ENCODE assay signal across 1 cellular context in the genomic region with DNA sequence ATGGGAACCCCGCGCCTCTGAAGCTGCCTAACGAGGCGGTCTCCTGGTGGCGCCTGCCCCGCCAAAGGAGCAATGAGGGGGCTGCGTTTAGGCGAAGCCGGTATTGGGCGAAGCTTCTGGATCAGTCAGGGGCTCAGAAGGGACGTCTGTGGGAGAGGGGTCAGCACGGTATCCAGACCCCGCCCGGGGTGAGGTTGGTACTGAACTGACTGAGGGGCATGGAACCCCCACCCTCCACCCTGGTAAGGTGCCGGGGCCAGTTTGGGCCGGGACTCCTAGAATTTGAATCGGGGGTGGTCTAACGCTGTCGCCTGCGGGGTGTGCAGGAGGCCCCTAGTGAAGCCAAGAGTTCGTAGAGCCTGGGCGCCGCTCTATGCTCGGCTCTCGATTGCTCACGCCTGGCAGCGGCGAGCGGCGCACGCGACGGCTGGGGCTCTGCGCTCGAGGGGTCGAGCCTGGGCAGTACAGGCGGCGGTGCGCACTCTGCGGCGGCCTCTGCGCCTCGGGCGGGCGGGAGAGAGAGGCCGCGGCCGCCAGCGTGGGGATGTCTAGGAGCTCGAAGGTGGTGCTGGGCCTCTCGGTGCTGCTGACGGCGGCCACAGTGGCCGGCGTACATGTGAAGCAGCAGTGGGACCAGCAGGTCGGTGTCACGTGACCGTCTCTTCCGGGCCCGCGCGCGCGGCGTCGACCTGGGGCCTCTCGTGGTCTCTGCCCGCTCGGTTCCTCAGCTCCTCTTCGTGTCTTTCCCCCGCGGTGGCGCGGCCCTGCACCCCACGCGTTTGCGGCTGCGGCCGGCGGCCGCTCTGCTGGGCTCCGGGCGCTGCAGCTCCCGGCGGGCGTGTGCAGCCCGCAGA.
TF ChIP-seq lines count a peak whose summit lies in the region.

A gene with protein sequence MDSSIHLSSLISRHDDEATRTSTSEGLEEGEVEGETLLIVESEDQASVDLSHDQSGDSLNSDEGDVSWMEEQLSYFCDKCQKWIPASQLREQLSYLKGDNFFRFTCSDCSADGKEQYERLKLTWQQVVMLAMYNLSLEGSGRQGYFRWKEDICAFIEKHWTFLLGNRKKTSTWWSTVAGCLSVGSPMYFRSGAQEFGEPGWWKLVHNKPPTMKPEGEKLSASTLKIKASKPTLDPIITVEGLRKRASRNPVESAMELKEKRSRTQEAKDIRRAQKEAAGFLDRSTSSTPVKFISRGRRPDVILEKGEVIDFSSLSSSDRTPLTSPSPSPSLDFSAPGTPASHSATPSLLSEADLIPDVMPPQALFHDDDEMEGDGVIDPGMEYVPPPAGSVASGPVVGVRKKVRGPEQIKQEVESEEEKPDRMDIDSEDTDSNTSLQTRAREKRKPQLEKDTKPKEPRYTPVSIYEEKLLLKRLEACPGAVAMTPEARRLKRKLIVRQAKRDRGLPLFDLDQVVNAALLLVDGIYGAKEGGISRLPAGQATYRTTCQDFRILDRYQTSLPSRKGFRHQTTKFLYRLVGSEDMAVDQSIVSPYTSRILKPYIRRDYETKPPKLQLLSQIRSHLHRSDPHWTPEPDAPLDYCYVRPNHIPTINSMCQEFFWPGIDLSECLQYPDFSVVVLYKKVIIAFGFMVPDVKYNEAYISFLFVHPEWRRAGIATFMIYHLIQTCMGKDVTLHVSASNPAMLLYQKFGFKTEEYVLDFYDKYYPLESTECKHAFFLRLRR (plus strand): TSS at position 452 of the 854 bp plus-strand sequence. CDS start 4,798 bp downstream, outside the sequence.
TSS of gene PET117 (plus strand) at position 452 of the 854 bp plus-strand sequence. CDS start at position 545, 93 bp downstream.

TF ChIP-seq in HEK293, 187 proteins besides CTCF, POLR2A, EP300 and RAD21 (continued from another document and continues in another):
- TF ChIP-seq PRDM2 (tag by site-specific recombination; IDR thresholded peaks at IDR 0.05; ENCODE audit: borderline replicate concordance) (no peak), TRIM28 (IDR thresholded peaks at IDR 0.05; ENCODE audit: borderline replicate concordance, low read length) (peak; percentile 22; the same call in 1 of the 2 replicates), ZNF610 (tag by site-specific recombination; IDR thresholded peaks at IDR 0.05; ENCODE audit: borderline replicate concordance) (peak; percentile 85; the same call in 1 of the 2 replicates), OVOL3 (tag by site-specific recombination; IDR thresholded peaks at IDR 0.05) (no peak), SP7 (tag by site-specific recombination; IDR thresholded peaks at IDR 0.05) (no peak; the same call in none of the 2 replicates), ZNF174 (tag by site-specific recombination; IDR thresholded peaks at IDR 0.05) (no peak), ZSCAN5A (tag by site-specific recombination; IDR thresholded peaks at IDR 0.05) (peak; percentile 66; the same call in 1 of the 2 replicates), KLF8 (tag by site-specific recombination; IDR thresholded peaks at IDR 0.05) (peak; percentile 64; the same call in 1 of the 2 replicates), ZIC2 (tag by site-specific recombination; IDR thresholded peaks at IDR 0.05) (peak; percentile 12; the same call in 1 of the 2 replicates), KLF10 (tag by site-specific recombination; IDR thresholded peaks at IDR 0.05) (no peak), ZNF311 (tag by site-specific recombination; IDR thresholded peaks at IDR 0.05; ENCODE audit: borderline replicate concordance) (no peak), KLF9 (tag by site-specific recombination; IDR thresholded peaks at IDR 0.05; ENCODE audit: low read depth) (no peak), ZXDB (tag by site-specific recombination; IDR thresholded peaks at IDR 0.05) (peak; percentile 72), ZNF521 (tag by site-specific recombination; IDR thresholded peaks at IDR 0.05) (no peak), ZNF211 (tag by site-specific recombination; IDR thresholded peaks at IDR 0.05; ENCODE audit: low read depth) (no peak), ZNF146 (tag by site-specific recombination; IDR thresholded peaks at IDR 0.05) (no peak), YY1 (tag by site-specific recombination; IDR thresholded peaks at IDR 0.05) (0 out of 2 replicates have a peak, but pooled peaks have one; percentile 42), ZBTB17 (tag by site-specific recombination; IDR thresholded peaks at IDR 0.05) (peak; percentile 96), HOXD13 (CRISPR knock-in tag; IDR thresholded peaks at IDR 0.05; ENCODE audit: borderline replicate concordance) (no peak), ZNF664 (tag by site-specific recombination; IDR thresholded peaks at IDR 0.05) (no peak)
- TF ChIP-seq, protein P1, sequence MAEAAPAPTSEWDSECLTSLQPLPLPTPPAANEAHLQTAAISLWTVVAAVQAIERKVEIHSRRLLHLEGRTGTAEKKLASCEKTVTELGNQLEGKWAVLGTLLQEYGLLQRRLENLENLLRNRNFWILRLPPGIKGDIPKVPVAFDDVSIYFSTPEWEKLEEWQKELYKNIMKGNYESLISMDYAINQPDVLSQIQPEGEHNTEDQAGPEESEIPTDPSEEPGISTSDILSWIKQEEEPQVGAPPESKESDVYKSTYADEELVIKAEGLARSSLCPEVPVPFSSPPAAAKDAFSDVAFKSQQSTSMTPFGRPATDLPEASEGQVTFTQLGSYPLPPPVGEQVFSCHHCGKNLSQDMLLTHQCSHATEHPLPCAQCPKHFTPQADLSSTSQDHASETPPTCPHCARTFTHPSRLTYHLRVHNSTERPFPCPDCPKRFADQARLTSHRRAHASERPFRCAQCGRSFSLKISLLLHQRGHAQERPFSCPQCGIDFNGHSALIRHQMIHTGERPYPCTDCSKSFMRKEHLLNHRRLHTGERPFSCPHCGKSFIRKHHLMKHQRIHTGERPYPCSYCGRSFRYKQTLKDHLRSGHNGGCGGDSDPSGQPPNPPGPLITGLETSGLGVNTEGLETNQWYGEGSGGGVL (tag by site-specific recombination; IDR thresholded peaks at IDR 0.05): no peak
- TF ChIP-seq, protein P2, sequence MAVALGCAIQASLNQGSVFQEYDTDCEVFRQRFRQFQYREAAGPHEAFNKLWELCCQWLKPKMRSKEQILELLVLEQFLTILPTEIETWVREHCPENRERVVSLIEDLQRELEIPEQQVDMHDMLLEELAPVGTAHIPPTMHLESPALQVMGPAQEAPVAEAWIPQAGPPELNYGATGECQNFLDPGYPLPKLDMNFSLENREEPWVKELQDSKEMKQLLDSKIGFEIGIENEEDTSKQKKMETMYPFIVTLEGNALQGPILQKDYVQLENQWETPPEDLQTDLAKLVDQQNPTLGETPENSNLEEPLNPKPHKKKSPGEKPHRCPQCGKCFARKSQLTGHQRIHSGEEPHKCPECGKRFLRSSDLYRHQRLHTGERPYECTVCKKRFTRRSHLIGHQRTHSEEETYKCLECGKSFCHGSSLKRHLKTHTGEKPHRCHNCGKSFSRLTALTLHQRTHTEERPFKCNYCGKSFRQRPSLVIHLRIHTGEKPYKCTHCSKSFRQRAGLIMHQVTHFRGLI (tag by site-specific recombination; IDR thresholded peaks at IDR 0.05): 0 out of 2 replicates have a peak, but pooled peaks have one; percentile 30
- TF ChIP-seq, protein P3, sequence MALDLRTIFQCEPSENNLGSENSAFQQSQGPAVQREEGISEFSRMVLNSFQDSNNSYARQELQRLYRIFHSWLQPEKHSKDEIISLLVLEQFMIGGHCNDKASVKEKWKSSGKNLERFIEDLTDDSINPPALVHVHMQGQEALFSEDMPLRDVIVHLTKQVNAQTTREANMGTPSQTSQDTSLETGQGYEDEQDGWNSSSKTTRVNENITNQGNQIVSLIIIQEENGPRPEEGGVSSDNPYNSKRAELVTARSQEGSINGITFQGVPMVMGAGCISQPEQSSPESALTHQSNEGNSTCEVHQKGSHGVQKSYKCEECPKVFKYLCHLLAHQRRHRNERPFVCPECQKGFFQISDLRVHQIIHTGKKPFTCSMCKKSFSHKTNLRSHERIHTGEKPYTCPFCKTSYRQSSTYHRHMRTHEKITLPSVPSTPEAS (tag by site-specific recombination; IDR thresholded peaks at IDR 0.05): no peak
- TF ChIP-seq, protein P4, sequence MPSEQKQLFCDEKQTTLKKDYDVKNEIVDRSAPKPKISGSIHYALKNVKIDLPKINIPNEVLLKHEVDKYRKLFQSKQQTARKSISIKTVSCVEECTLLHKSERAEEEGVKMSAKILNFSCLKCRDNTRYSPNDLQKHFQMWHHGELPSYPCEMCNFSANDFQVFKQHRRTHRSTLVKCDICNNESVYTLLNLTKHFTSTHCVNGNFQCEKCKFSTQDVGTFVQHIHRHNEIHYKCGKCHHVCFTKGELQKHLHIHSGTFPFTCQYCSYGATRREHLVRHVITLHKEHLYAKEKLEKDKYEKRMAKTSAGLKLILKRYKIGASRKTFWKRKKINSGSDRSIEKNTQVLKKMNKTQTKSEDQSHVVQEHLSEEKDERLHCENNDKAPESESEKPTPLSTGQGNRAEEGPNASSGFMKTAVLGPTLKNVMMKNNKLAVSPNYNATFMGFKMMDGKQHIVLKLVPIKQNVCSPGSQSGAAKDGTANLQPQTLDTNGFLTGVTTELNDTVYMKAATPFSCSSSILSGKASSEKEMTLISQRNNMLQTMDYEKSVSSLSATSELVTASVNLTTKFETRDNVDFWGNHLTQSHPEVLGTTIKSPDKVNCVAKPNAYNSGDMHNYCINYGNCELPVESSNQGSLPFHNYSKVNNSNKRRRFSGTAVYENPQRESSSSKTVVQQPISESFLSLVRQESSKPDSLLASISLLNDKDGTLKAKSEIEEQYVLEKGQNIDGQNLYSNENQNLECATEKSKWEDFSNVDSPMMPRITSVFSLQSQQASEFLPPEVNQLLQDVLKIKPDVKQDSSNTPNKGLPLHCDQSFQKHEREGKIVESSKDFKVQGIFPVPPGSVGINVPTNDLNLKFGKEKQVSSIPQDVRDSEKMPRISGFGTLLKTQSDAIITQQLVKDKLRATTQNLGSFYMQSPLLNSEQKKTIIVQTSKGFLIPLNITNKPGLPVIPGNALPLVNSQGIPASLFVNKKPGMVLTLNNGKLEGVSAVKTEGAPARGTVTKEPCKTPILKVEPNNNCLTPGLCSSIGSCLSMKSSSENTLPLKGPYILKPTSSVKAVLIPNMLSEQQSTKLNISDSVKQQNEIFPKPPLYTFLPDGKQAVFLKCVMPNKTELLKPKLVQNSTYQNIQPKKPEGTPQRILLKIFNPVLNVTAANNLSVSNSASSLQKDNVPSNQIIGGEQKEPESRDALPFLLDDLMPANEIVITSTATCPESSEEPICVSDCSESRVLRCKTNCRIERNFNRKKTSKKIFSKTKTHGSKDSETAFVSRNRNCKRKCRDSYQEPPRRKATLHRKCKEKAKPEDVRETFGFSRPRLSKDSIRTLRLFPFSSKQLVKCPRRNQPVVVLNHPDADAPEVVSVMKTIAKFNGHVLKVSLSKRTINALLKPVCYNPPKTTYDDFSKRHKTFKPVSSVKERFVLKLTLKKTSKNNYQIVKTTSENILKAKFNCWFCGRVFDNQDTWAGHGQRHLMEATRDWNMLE (tag by site-specific recombination; conservative IDR thresholded peaks at IDR 0.05; ENCODE audit: low read depth): peak; percentile 71
- TF ChIP-seq, protein P5, sequence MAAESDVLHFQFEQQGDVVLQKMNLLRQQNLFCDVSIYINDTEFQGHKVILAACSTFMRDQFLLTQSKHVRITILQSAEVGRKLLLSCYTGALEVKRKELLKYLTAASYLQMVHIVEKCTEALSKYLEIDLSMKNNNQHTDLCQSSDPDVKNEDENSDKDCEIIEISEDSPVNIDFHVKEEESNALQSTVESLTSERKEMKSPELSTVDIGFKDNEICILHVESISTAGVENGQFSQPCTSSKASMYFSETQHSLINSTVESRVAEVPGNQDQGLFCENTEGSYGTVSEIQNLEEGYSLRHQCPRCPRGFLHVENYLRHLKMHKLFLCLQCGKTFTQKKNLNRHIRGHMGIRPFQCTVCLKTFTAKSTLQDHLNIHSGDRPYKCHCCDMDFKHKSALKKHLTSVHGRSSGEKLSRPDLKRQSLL (tag by site-specific recombination; IDR thresholded peaks at IDR 0.05): peak; percentile 59; the same call in 1 of the 2 replicates
